ENCODE assay signal across 43 cellular contexts in genomic region chr11:60744114-60744513, GRCh38. TPM values are rescaled to one million over a fixed set of nuclear protein-coding genes. Genes with fewer than 3 reads are reported as not detected.
"Had no signal": no experiment of that assay in that cellular context is flagged by ENCODE, and none has a peak within 500 bp of the region (broad histone marks: within the 10 kb centered on the region; RNA-seq: fewer than 3 reads in every experiment).

No MANE protein-coding gene starts in this region.

- H3K4me3 Mint-ChIP-seq: activated naive CD4-positive, alpha-beta T cell treated with anti-CD3 and anti-CD28 coated beads for 36 hours; activated naive CD4-positive, alpha-beta T cell treated with anti-CD3 and anti-CD28 coated beads, Interleukin-2, amount 10 ng/mL, durations not matched to agents 7 days and 5 days; activated naive CD4-positive, alpha-beta T cell treated with anti-CD3 and anti-CD28 coated beads, Interleukin-2, amount 50 U/mL, for 24 hours; activated naive CD8-positive, alpha-beta T cell; activated naive CD8-positive, alpha-beta T cell treated with anti-CD3 and anti-CD28 coated beads for 36 hours; activated naive CD8-positive, alpha-beta T cell treated with anti-CD3 and anti-CD28 coated beads, Interleukin-2, amount 10 ng/mL, durations not matched to agents 7 days and 5 days; activated naive CD8-positive, alpha-beta T cell treated with anti-CD3 and anti-CD28 coated beads, Interleukin-2, amount 50 U/mL, for 24 hours; activated T-cell treated with anti-CD3 and anti-CD28 coated beads, Interleukin-2, amount 50 U/mL, for 24 hours; activated T-cell treated with anti-CD3 and anti-CD28 coated beads, Interleukin-2, amount 50 U/mL, for 4 hours; activated T-cell treated with anti-CD3 and anti-CD28 coated beads, Interleukin-2, amount 50 U/mL, for 72 hours; activated T-helper 1 cell treated with anti-CD3 and anti-CD28 coated beads, Interleukin-12 subunit alpha, Interleukin-12 subunit beta, Interleukin-2, Interleukin-4 antibody, amounts not matched to agents 30 ng/mL and 10 ng/mL and 1 ng/mL, durations not matched to agents 14 hours and 24 hours and 36 hours; activated T-helper 17 cell treated with anti-CD3 and anti-CD28 coated beads, Interleukin-2, amount 50 U/mL, for 72 hours; brain; central memory CD8-positive, alpha-beta T cell had no signal

- H3K27ac ChIP-seq: adrenal gland, ascending aorta, body of pancreas, brain microvascular endothelial cell, breast epithelium, cardiac muscle cell had no signal

- DNase-seq: activated effector memory CD4-positive, alpha-beta T cell treated with anti-CD3 and anti-CD28 coated beads, Interleukin-2, amount 50 U/mL, for 16 hours; activated effector memory CD4-positive, alpha-beta T cell treated with Interleukin-2 at 50 U/mL for 16 hours; activated gamma-delta T cell; activated gamma-delta T cell treated with Interleukin-2 at 50 U/mL for 16 hours; activated naive CD4-positive, alpha-beta T cell; activated naive CD4-positive, alpha-beta T cell treated with anti-CD3 and anti-CD28 coated beads for 36 hours; activated naive CD4-positive, alpha-beta T cell treated with anti-CD3 and anti-CD28 coated beads, Interleukin-2, amount 10 ng/mL, durations not matched to agents 7 days and 5 days; activated naive CD4-positive, alpha-beta T cell treated with anti-CD3 and anti-CD28 coated beads, Interleukin-2, amount 50 U/mL, for 16 hours; activated naive CD4-positive, alpha-beta T cell treated with Interleukin-2 at 50 U/mL for 16 hours; activated naive CD8-positive, alpha-beta T cell treated with anti-CD3 and anti-CD28 coated beads for 36 hours; activated naive CD8-positive, alpha-beta T cell treated with anti-CD3 and anti-CD28 coated beads, Interleukin-2, amount 10 ng/mL, durations not matched to agents 7 days and 5 days; activated naive CD8-positive, alpha-beta T cell treated with anti-CD3 and anti-CD28 coated beads, Interleukin-2, amount 50 U/mL, for 24 hours; activated T-cell treated with anti-CD3 and anti-CD28 coated beads, Interleukin-2, amount 50 U/mL, for 1 hour; activated T-cell treated with anti-CD3 and anti-CD28 coated beads, Interleukin-2, amount 50 U/mL, for 24 hours; activated T-cell treated with anti-CD3 and anti-CD28 coated beads, Interleukin-2, amount 50 U/mL, for 4 hours; activated T-cell treated with anti-CD3 and anti-CD28 coated beads, Interleukin-2, amount 50 U/mL, for 48 hours; activated T-cell treated with anti-CD3 and anti-CD28 coated beads, Interleukin-2, amount 50 U/mL, for 72 hours; adrenal gland; amniotic stem cell; amygdala; anterior cingulate cortex; aorta; brain microvascular endothelial cell; caudate nucleus; central memory CD4-positive, alpha-beta T cell; cerebellar nuclear complex had no signal

- ATAC-seq: activated naive CD4-positive, alpha-beta T cell treated with anti-CD3 and anti-CD28 coated beads, Interleukin-2, amount 50 U/mL, for 72 hours; activated naive CD8-positive, alpha-beta T cell treated with anti-CD3 and anti-CD28 coated beads, Interleukin-2, amount 50 U/mL, for 24 hours; activated T-cell treated with anti-CD3 and anti-CD28 coated beads, Interleukin-2, amount 50 U/mL, for 4 hours; activated T-cell treated with anti-CD3 and anti-CD28 coated beads, Interleukin-2, amount 50 U/mL, for 72 hours; activated T-helper 17 cell treated with anti-CD3 and anti-CD28 coated beads, Interleukin-2, amount 50 U/mL, for 72 hours; body of pancreas had no signal

- H3K27ac Mint-ChIP-seq: activated naive CD4-positive, alpha-beta T cell treated with anti-CD3 and anti-CD28 coated beads for 36 hours; activated naive CD4-positive, alpha-beta T cell treated with anti-CD3 and anti-CD28 coated beads, Interleukin-2, amount 10 ng/mL, durations not matched to agents 7 days and 5 days; activated naive CD4-positive, alpha-beta T cell treated with anti-CD3 and anti-CD28 coated beads, Interleukin-2, amount 50 U/mL, for 24 hours; activated naive CD4-positive, alpha-beta T cell treated with anti-CD3 and anti-CD28 coated beads, Interleukin-2, amount 50 U/mL, for 72 hours; activated naive CD8-positive, alpha-beta T cell; activated naive CD8-positive, alpha-beta T cell treated with anti-CD3 and anti-CD28 coated beads for 36 hours; activated naive CD8-positive, alpha-beta T cell treated with anti-CD3 and anti-CD28 coated beads, Interleukin-2, amount 10 ng/mL, durations not matched to agents 7 days and 5 days; activated naive CD8-positive, alpha-beta T cell treated with anti-CD3 and anti-CD28 coated beads, Interleukin-2, amount 50 U/mL, for 24 hours; activated T-cell treated with anti-CD3 and anti-CD28 coated beads, Interleukin-2, amount 50 U/mL, for 24 hours; activated T-cell treated with anti-CD3 and anti-CD28 coated beads, Interleukin-2, amount 50 U/mL, for 72 hours; activated T-helper 1 cell treated with anti-CD3 and anti-CD28 coated beads, Interleukin-12 subunit alpha, Interleukin-12 subunit beta, Interleukin-2, Interleukin-4 antibody, amounts not matched to agents 30 ng/mL and 10 ng/mL and 1 ng/mL, durations not matched to agents 14 hours and 24 hours and 36 hours; activated T-helper 17 cell treated with anti-CD3 and anti-CD28 coated beads, Interleukin-2, amount 50 U/mL, for 72 hours; activated T-helper 2 cell treated with anti-CD3 and anti-CD28 coated beads, Interferon-gamma antibody, Interleukin-2, Interleukin-4, amounts not matched to agents 10 μg/mL and 5 μg/mL and 100 μg/mL, durations not matched to agents 14 hours and 24 hours and 36 hours; brain had no signal

- H3K4me1 Mint-ChIP-seq: activated naive CD4-positive, alpha-beta T cell treated with anti-CD3 and anti-CD28 coated beads, Interleukin-2, amount 10 ng/mL, durations not matched to agents 7 days and 5 days; activated naive CD4-positive, alpha-beta T cell treated with anti-CD3 and anti-CD28 coated beads, Interleukin-2, amount 50 U/mL, for 24 hours; activated naive CD8-positive, alpha-beta T cell treated with anti-CD3 and anti-CD28 coated beads for 36 hours; activated naive CD8-positive, alpha-beta T cell treated with anti-CD3 and anti-CD28 coated beads, Interleukin-2, amount 10 ng/mL, durations not matched to agents 7 days and 5 days; activated naive CD8-positive, alpha-beta T cell treated with anti-CD3 and anti-CD28 coated beads, Interleukin-2, amount 50 U/mL, for 24 hours; brain; central memory CD8-positive, alpha-beta T cell had no signal

- H3K9me3 Mint-ChIP-seq: activated naive CD4-positive, alpha-beta T cell treated with anti-CD3 and anti-CD28 coated beads, Interleukin-2, amount 50 U/mL, for 24 hours; activated naive CD8-positive, alpha-beta T cell treated with anti-CD3 and anti-CD28 coated beads for 36 hours; activated T-cell treated with anti-CD3 and anti-CD28 coated beads, Interleukin-2, amount 50 U/mL, for 24 hours; activated T-cell treated with anti-CD3 and anti-CD28 coated beads, Interleukin-2, amount 50 U/mL, for 4 hours; activated T-helper 17 cell treated with anti-CD3 and anti-CD28 coated beads, Interleukin-2, amount 50 U/mL, for 72 hours; central memory CD8-positive, alpha-beta T cell had no signal

- H3K27me3 Mint-ChIP-seq: activated naive CD4-positive, alpha-beta T cell treated with anti-CD3 and anti-CD28 coated beads, Interleukin-2, amount 10 ng/mL, durations not matched to agents 7 days and 5 days; brain had no signal

- H3K36me3 Mint-ChIP-seq: activated naive CD4-positive, alpha-beta T cell treated with anti-CD3 and anti-CD28 coated beads, Interleukin-2, amount 10 ng/mL, durations not matched to agents 7 days and 5 days; activated naive CD4-positive, alpha-beta T cell treated with anti-CD3 and anti-CD28 coated beads, Interleukin-2, amount 50 U/mL, for 24 hours; activated naive CD4-positive, alpha-beta T cell treated with anti-CD3 and anti-CD28 coated beads, Interleukin-2, amount 50 U/mL, for 72 hours; activated naive CD8-positive, alpha-beta T cell; activated naive CD8-positive, alpha-beta T cell treated with anti-CD3 and anti-CD28 coated beads for 36 hours; brain had no signal

RNA-seq across cellular contexts. Expression of gene MS4A15, which starts 12.6 kb away (rescaled TPM):
- total RNA-seq: activated naive CD4-positive, alpha-beta T cell treated with anti-CD3 and anti-CD28 coated beads for 36 hours; activated naive CD4-positive, alpha-beta T cell treated with anti-CD3 and anti-CD28 coated beads, Interleukin-2, amount 50 U/mL, for 72 hours; activated naive CD8-positive, alpha-beta T cell treated with anti-CD3 and anti-CD28 coated beads for 36 hours; activated naive CD8-positive, alpha-beta T cell treated with anti-CD3 and anti-CD28 coated beads, Interleukin-2, amount 10 ng/mL, durations not matched to agents 7 days and 5 days; activated T-cell treated with anti-CD3 and anti-CD28 coated beads, Interleukin-2, amount 50 U/mL, for 4 hours; activated T-cell treated with anti-CD3 and anti-CD28 coated beads, Interleukin-2, amount 50 U/mL, for 72 hours; activated T-helper 1 cell treated with anti-CD3 and anti-CD28 coated beads, Interleukin-12 subunit alpha, Interleukin-12 subunit beta, Interleukin-2, Interleukin-4 antibody, amounts not matched to agents 30 ng/mL and 10 ng/mL and 1 ng/mL, durations not matched to agents 14 hours and 24 hours and 36 hours; activated T-helper 17 cell treated with anti-CD3 and anti-CD28 coated beads, Interleukin-2, amount 50 U/mL, for 72 hours; activated T-helper 2 cell treated with anti-CD3 and anti-CD28 coated beads, Interferon-gamma antibody, Interleukin-2, Interleukin-4, amounts not matched to agents 10 μg/mL and 5 μg/mL and 100 μg/mL, durations not matched to agents 14 hours and 24 hours and 36 hours; aorta; ascending aorta; astrocyte; body of pancreas; breast epithelium; bronchial epithelial cell; cardiac muscle cell; cardiac septum; cerebellum; chondrocyte had no signal

RNA-seq across cellular contexts. Expression of gene MS4A18, which starts 19.6 kb away (rescaled TPM):
- total RNA-seq: activated naive CD4-positive, alpha-beta T cell treated with anti-CD3 and anti-CD28 coated beads for 36 hours; activated naive CD4-positive, alpha-beta T cell treated with anti-CD3 and anti-CD28 coated beads, Interleukin-2, amount 50 U/mL, for 72 hours; activated naive CD8-positive, alpha-beta T cell treated with anti-CD3 and anti-CD28 coated beads for 36 hours; activated naive CD8-positive, alpha-beta T cell treated with anti-CD3 and anti-CD28 coated beads, Interleukin-2, amount 10 ng/mL, durations not matched to agents 7 days and 5 days; activated T-cell treated with anti-CD3 and anti-CD28 coated beads, Interleukin-2, amount 50 U/mL, for 4 hours; activated T-cell treated with anti-CD3 and anti-CD28 coated beads, Interleukin-2, amount 50 U/mL, for 72 hours; activated T-helper 1 cell treated with anti-CD3 and anti-CD28 coated beads, Interleukin-12 subunit alpha, Interleukin-12 subunit beta, Interleukin-2, Interleukin-4 antibody, amounts not matched to agents 30 ng/mL and 10 ng/mL and 1 ng/mL, durations not matched to agents 14 hours and 24 hours and 36 hours; activated T-helper 17 cell treated with anti-CD3 and anti-CD28 coated beads, Interleukin-2, amount 50 U/mL, for 72 hours; activated T-helper 2 cell treated with anti-CD3 and anti-CD28 coated beads, Interferon-gamma antibody, Interleukin-2, Interleukin-4, amounts not matched to agents 10 μg/mL and 5 μg/mL and 100 μg/mL, durations not matched to agents 14 hours and 24 hours and 36 hours; adrenal gland; aorta; ascending aorta; astrocyte; body of pancreas; breast epithelium; bronchial epithelial cell; cardiac muscle cell; cardiac septum; cerebellum; chondrocyte had no signal

RNA-seq across cellular contexts. Expression of gene MS4A10, which starts 41.0 kb away (rescaled TPM):
- total RNA-seq: activated naive CD4-positive, alpha-beta T cell treated with anti-CD3 and anti-CD28 coated beads for 36 hours; activated naive CD4-positive, alpha-beta T cell treated with anti-CD3 and anti-CD28 coated beads, Interleukin-2, amount 50 U/mL, for 72 hours; activated naive CD8-positive, alpha-beta T cell treated with anti-CD3 and anti-CD28 coated beads for 36 hours; activated naive CD8-positive, alpha-beta T cell treated with anti-CD3 and anti-CD28 coated beads, Interleukin-2, amount 10 ng/mL, durations not matched to agents 7 days and 5 days; activated T-cell treated with anti-CD3 and anti-CD28 coated beads, Interleukin-2, amount 50 U/mL, for 4 hours; activated T-cell treated with anti-CD3 and anti-CD28 coated beads, Interleukin-2, amount 50 U/mL, for 72 hours; activated T-helper 1 cell treated with anti-CD3 and anti-CD28 coated beads, Interleukin-12 subunit alpha, Interleukin-12 subunit beta, Interleukin-2, Interleukin-4 antibody, amounts not matched to agents 30 ng/mL and 10 ng/mL and 1 ng/mL, durations not matched to agents 14 hours and 24 hours and 36 hours; activated T-helper 17 cell treated with anti-CD3 and anti-CD28 coated beads, Interleukin-2, amount 50 U/mL, for 72 hours; activated T-helper 2 cell treated with anti-CD3 and anti-CD28 coated beads, Interferon-gamma antibody, Interleukin-2, Interleukin-4, amounts not matched to agents 10 μg/mL and 5 μg/mL and 100 μg/mL, durations not matched to agents 14 hours and 24 hours and 36 hours; adrenal gland; aorta; ascending aorta; astrocyte; body of pancreas; breast epithelium; bronchial epithelial cell; cardiac muscle cell; cardiac septum; cerebellum; chondrocyte had no signal

RNA-seq across cellular contexts. Expression of gene MS4A8, which starts 44.7 kb away (rescaled TPM):
- total RNA-seq: activated naive CD4-positive, alpha-beta T cell treated with anti-CD3 and anti-CD28 coated beads for 36 hours; activated naive CD4-positive, alpha-beta T cell treated with anti-CD3 and anti-CD28 coated beads, Interleukin-2, amount 50 U/mL, for 72 hours; activated naive CD8-positive, alpha-beta T cell treated with anti-CD3 and anti-CD28 coated beads for 36 hours; activated naive CD8-positive, alpha-beta T cell treated with anti-CD3 and anti-CD28 coated beads, Interleukin-2, amount 10 ng/mL, durations not matched to agents 7 days and 5 days; activated T-cell treated with anti-CD3 and anti-CD28 coated beads, Interleukin-2, amount 50 U/mL, for 4 hours; activated T-cell treated with anti-CD3 and anti-CD28 coated beads, Interleukin-2, amount 50 U/mL, for 72 hours; activated T-helper 1 cell treated with anti-CD3 and anti-CD28 coated beads, Interleukin-12 subunit alpha, Interleukin-12 subunit beta, Interleukin-2, Interleukin-4 antibody, amounts not matched to agents 30 ng/mL and 10 ng/mL and 1 ng/mL, durations not matched to agents 14 hours and 24 hours and 36 hours; activated T-helper 17 cell treated with anti-CD3 and anti-CD28 coated beads, Interleukin-2, amount 50 U/mL, for 72 hours; activated T-helper 2 cell treated with anti-CD3 and anti-CD28 coated beads, Interferon-gamma antibody, Interleukin-2, Interleukin-4, amounts not matched to agents 10 μg/mL and 5 μg/mL and 100 μg/mL, durations not matched to agents 14 hours and 24 hours and 36 hours; aorta; ascending aorta; astrocyte; bronchial epithelial cell; cardiac muscle cell; cardiac septum; chondrocyte had no signal
